8 cellular contexts compared by ENCODE assay signal in the genomic region with DNA sequence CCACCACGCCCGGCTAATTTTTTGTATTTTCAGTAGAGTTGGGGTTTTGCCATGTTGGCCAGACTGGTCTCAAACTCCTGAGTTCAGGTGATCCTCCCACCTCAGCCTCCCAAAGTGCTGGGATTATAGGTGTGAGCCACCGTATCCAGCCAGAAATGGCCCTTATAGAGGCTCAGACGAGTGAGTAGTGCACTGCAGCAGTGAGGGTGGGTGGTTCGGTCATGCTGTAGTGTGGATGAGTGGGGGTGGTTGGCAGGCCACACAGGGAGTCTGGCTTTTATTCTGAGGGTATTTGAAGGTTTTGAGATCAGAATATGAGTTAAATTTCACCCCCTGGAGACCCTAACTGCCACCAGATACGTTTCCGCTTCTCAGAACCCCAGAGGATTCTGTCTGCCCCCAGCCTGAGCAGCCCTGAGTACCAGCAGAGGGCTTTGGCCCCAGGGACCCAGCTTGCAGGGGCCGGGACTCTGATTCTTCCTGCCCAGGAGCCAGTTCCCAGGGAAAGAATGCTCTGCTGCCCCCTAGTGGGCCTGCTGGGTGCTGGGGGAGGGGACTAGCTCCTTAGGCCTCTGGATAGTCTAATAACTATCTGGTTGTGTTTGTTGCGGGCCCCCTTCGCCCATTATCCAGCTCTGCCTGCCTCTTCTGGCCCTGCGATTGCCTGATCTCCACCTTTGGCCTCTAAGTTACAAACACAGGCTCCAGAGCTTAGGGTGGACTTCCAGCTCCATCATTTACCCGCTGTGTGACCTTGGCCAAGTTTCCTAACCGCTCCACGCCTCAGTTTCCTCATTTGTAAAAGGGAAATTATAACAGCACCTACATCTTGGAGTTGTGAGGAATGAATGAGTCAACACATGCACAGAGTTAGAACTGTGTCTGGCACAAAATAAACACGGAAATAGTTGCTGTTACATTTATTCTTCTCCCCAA. TPM values are rescaled to one million over a fixed set of nuclear protein-coding genes. Genes with fewer than 3 reads are reported as not detected.
DNase-seq lines count a peak whose midpoint lies in the region; TF ChIP-seq lines count a peak whose summit lies in the region.

No MANE protein-coding gene starts in this region.

- TF ChIP-seq CTCF in neutrophil (IDR thresholded peaks at IDR 0.05), result peak; percentile 93
- peak in 5 of 7 experiments; percentile 77 to 94 (median 89) for TF ChIP-seq CTCF in stomach (IDR thresholded peaks at IDR 0.05)

- H3K4me3 ChIP-seq in MG63 (no peak overlapping the region), neutrophil (ENCODE audit: low read depth in 1 of 2, low read length in 1 of 2) (no peak overlapping the region), stomach (peak overlapping the region in 1 of 4 donors; percentile 9)

- intact Hi-C loops in stomach (cut with DNase I; ENCODE audit: low total_unique reads), result loop anchor here (10.0 kb wide), 1 partner anchor 45 kb away; no protein-coding TSS in a partner anchor

- H3K4me1 ChIP-seq in neutrophil (ENCODE audit: control insufficient read depth in 1 of 2, insufficient read depth in 1 of 2, low read depth in 1 of 2, low read length in 1 of 2) (peaks cover 10 to 24% of the 10 kb centered on the region in 2 experiments), stomach (peaks cover 21 to 38% (median 31%) of the 10 kb centered on the region in 4 donors)

- DNase-seq in ACHN (peak; percentile 94), GM19238 (ENCODE audit: insufficient read length, low spot score) (peak; percentile 88), MG63 (peak; percentile 87), SIG-M5 (lab: John Stamatoyannopoulos, UW) (peak; percentile 28), fibroblast of the conjunctiva (ENCODE audit: low read depth) (peak; percentile 66), stomach (peak; percentile 93)
- peak; percentile 88 for DNase-seq in activated effector memory CD4-positive, alpha-beta T cell treated with Interleukin-2 at 50 U/mL for 16 hours

- no peak for TF ChIP-seq POLR2A in stomach (IDR thresholded peaks at IDR 0.05)

- in situ Hi-C loops in ACHN (cut with HindIII; ENCODE audit: low pct_ligation_motif_present, low pct_unique_long_range_greater_than_20kb, low sequenced_read_pairs), result no loop called here

- no peaks in the 10 kb centered on the region for H3K9me3 ChIP-seq in MG63
- H3K9me3 ChIP-seq in neutrophil, result no peaks in the 10 kb centered on the region
- no peaks in the 10 kb centered on the region for H3K9me3 ChIP-seq in stomach

- no peak for TF ChIP-seq EP300 in stomach (IDR thresholded peaks at IDR 0.05)

- H3K27ac ChIP-seq in neutrophil (peak overlapping the region; percentile 31), stomach (peak overlapping the region in 4 of 5 donors; percentile 24 to 88 (median 44))

- 39 to 45% (median 40%) methylated on average over 15 of the region's 15 CpGs for WGBS in stomach, 5 donors

- H3K36me3 ChIP-seq in MG63, result peaks cover 41% of the 10 kb centered on the region
- H3K36me3 ChIP-seq in neutrophil, result no peaks in the 10 kb centered on the region
- peaks cover 9 to 28% (median 15%) of the 10 kb centered on the region in 4 donors for H3K36me3 ChIP-seq in stomach

- H3K27me3 ChIP-seq in MG63 (no peaks in the 10 kb centered on the region), neutrophil (peaks cover 7% of the 10 kb centered on the region), stomach (no peaks in the 10 kb centered on the region)

RNA-seq across cellular contexts. Expression of gene ZNF771, which starts 2.0 kb away (rescaled TPM):
- total RNA-seq in MG63 (2014; rRNA removed; shearing (Covaris generic); ENCODE audit: low replicate concordance), result 13.1 and 28.5 TPM in 2 replicates
- 10 to 100 TPM in 2 of 5 donors, 1 to 10 TPM in 3; 1.2 to 28.7 (median 6.7) TPM for total RNA-seq in stomach
- polyA plus RNA-seq in stomach, result 10 to 100 TPM in 1 of 3 donors, 1 to 10 TPM in 2; 3.4 to 11.0 (median 6.5) TPM

RNA-seq across cellular contexts. Expression of gene ZNF48, which starts 14.2 kb away (rescaled TPM):
- total RNA-seq in MG63 (2014; rRNA removed; shearing (Covaris generic); ENCODE audit: low replicate concordance), result 17.2 and 19.8 TPM in 2 replicates
- 10 to 100 TPM in 1 of 5 donors, 1 to 10 TPM in 4; 4.0 to 33.6 (median 5.4) TPM for total RNA-seq in stomach
- polyA plus RNA-seq in stomach, result 1 to 10 TPM; 3.9 to 5.5 (median 4.6) TPM

RNA-seq across cellular contexts. Expression of gene DCTPP1, which starts 20.4 kb away (rescaled TPM):
- 106 and 131 TPM in 2 replicates for total RNA-seq in MG63 (2014; rRNA removed; shearing (Covaris generic); ENCODE audit: low replicate concordance)
- 10 to 100 TPM in 4 of 5 donors, not detected in 1; 15.5 to 47.8 (median 27.1) TPM for total RNA-seq in stomach
- polyA plus RNA-seq in stomach, result 10 to 100 TPM; 28.0 to 50.2 (median 50.1) TPM

RNA-seq across cellular contexts. Expression of gene SEPTIN1, which starts 27.0 kb away (rescaled TPM):
- not detected in 2 replicates for total RNA-seq in MG63 (2014; rRNA removed; shearing (Covaris generic); ENCODE audit: low replicate concordance)
- 1 to 10 TPM in 3 of 5 donors, under 1 TPM in 1, not detected in 1; 0.72 to 6.2 (median 3.9) TPM for total RNA-seq in stomach
- 10 to 100 TPM in 1 of 3 donors, 1 to 10 TPM in 2; 5.2 to 10.5 (median 7.0) TPM for polyA plus RNA-seq in stomach

RNA-seq across cellular contexts. Expression of gene MYL11, which starts 34.8 kb away (rescaled TPM):
- not detected in 2 replicates for total RNA-seq in MG63 (2014; rRNA removed; shearing (Covaris generic); ENCODE audit: low replicate concordance)
- total RNA-seq in stomach, result not detected
- polyA plus RNA-seq in stomach, result 1 to 10 TPM in 2 of 3 donors, not detected in 1; 1.6 to 4.7 TPM

Comparison
In these comparisons a context has a peak if more than half of its experiments do, and no peak if none do; other contexts are left out.
1. DNase-seq: peak in every context shown above with its lines; median percentile 94 in ACHN; 93 in stomach; 88 in GM19238; 88 in activated effector memory CD4-positive, alpha-beta T cell treated with Interleukin-2 at 50 U/mL for 16 hours; 87 in MG63; 66 in fibroblast of the conjunctiva; 28 in SIG-M5.